Comparison of ENCODE assay signal across 30 cellular contexts in the genomic region with DNA sequence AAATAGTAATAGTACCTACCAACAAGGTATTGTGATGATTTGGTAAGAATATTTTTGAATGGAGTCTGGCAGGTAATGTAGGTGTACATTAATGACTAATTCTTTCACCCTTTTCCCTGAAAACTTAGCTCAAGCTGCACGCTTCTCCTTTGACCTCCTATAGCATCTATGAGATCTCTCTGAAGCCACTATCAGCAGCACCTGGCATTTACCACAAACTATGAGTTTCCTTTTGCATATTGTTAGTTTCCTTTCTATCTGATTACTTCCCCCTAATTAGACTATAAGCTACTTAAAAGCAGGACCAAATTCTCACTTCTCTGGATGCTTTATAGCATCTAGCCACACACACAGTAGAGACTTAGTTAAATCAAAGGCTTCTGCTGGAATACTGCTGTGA. TPM values are rescaled to one million over a fixed set of nuclear protein-coding genes. Genes with fewer than 3 reads are reported as not detected.
"Had no signal": no experiment of that assay in that cellular context is flagged by ENCODE, and none has a peak within 500 bp of the region (broad histone marks: within the 10 kb centered on the region; RNA-seq: fewer than 3 reads in every experiment).

No MANE protein-coding gene starts in this region.

- H3K9me3 ChIP-seq: left lung, lower lobe of right lung, pancreas, prostate gland, stomach, thoracic aorta, tibial artery, upper lobe of right lung, vagina had no signal

- H3K4me3 ChIP-seq: left lung, lower lobe of right lung, pancreas, prostate gland, skin epidermis, stomach, thoracic aorta, tibial artery, upper lobe of right lung, vagina had no signal

- H3K9me3 Mint-ChIP-seq: immature natural killer cell; naive thymus-derived CD8-positive, alpha-beta T cell; nephron; neural crest cell; stimulated activated naive B cell treated with anti-CD40 and anti-IgM and Interleukin-4, amounts not matched to agents 10 μg/mL and 1 μg/mL and 100 μg/mL, for 72 hours had no signal

- H3K36me3 Mint-ChIP-seq: immature natural killer cell; naive thymus-derived CD8-positive, alpha-beta T cell; stimulated activated naive B cell treated with anti-CD40 and anti-IgM and Interleukin-4, amounts not matched to agents 10 μg/mL and 1 μg/mL and 100 μg/mL, for 72 hours had no signal

- H3K4me1 Mint-ChIP-seq: immature natural killer cell; naive thymus-derived CD8-positive, alpha-beta T cell; nephron; neural crest cell had no signal

- H3K36me3 ChIP-seq: left lung, lower lobe of right lung, pancreas, prostate gland, stomach, thoracic aorta, tibial artery, upper lobe of right lung, vagina had no signal

- ATAC-seq: left colon; left lung; lower lobe of right lung; naive thymus-derived CD8-positive, alpha-beta T cell; pancreas; right cardiac atrium; sciatic nerve; stimulated activated naive CD8-positive, alpha-beta T cell treated with anti-CD3 and anti-CD28 coated beads, Interleukin-15, Interleukin-2, amounts not matched to agents 100 U/mL and 50 U/mL, for 24 hours; upper lobe of right lung had no signal

- H3K27me3 ChIP-seq: pancreas, upper lobe of right lung, vagina had no signal

- H3K4me1 ChIP-seq: left lung, lower lobe of right lung, pancreas, prostate gland, stomach, tibial artery, upper lobe of right lung, vagina had no signal

- H3K4me3 Mint-ChIP-seq: immature natural killer cell; naive thymus-derived CD8-positive, alpha-beta T cell; nephron; neural crest cell; stimulated activated naive B cell treated with anti-CD40 and anti-IgM and Interleukin-4, amounts not matched to agents 10 μg/mL and 1 μg/mL and 100 μg/mL, for 72 hours had no signal

- DNase-seq: immature natural killer cell; kidney; left colon; left lung; lower lobe of right lung; mammary epithelial cell; mesenchymal stem cell; naive thymus-derived CD8-positive, alpha-beta T cell; nucleus accumbens; pancreas; posterior cingulate gyrus; retina; right cardiac atrium; stimulated activated CD4-positive, alpha-beta T cell treated with anti-CD3 and anti-CD28 coated beads, Interleukin-12 subunit alpha, Interleukin-12 subunit beta, amount 100 ng/mL, for 4 hours; stimulated activated CD4-positive, alpha-beta T cell treated with anti-CD3 and anti-CD28 coated beads, Interleukin-15, amount 100 ng/mL, for 24 hours; stimulated activated CD4-positive, alpha-beta T cell treated with anti-CD3 and anti-CD28 coated beads, Interleukin-2, amount 100 ng/mL, for 24 hours; stimulated activated CD4-positive, alpha-beta T cell treated with anti-CD3 and anti-CD28 coated beads, Interleukin-4, amount 100 ng/mL, for 1 hour; stimulated activated naive B cell treated with anti-CD40 and anti-IgM and Interleukin-4, amounts not matched to agents 10 μg/mL and 1 μg/mL and 100 μg/mL, for 72 hours; stimulated activated naive CD8-positive, alpha-beta T cell treated with anti-CD3 and anti-CD28 coated beads, Interleukin-15, Interleukin-2, amounts not matched to agents 100 U/mL and 50 U/mL, for 24 hours; stomach; tibial artery; trophoblast cell; upper lobe of right lung had no signal

- H3K27ac Mint-ChIP-seq: immature natural killer cell; naive thymus-derived CD8-positive, alpha-beta T cell; nephron; stimulated activated naive B cell treated with anti-CD40 and anti-IgM and Interleukin-4, amounts not matched to agents 10 μg/mL and 1 μg/mL and 100 μg/mL, for 72 hours had no signal

RNA-seq across cellular contexts. Expression of a gene that starts 48.1 kb away (rescaled TPM):
- total RNA-seq: mammary epithelial cell; naive thymus-derived CD8-positive, alpha-beta T cell had no signal
